In genomic region chr16:68356249-68356918, GRCh38 we compare ENCODE assay signal across 8 cellular contexts. TPM values are rescaled to one million over a fixed set of nuclear protein-coding genes. Genes with fewer than 3 reads are reported as not detected.
DNase-seq lines count a peak whose midpoint lies in the region; ATAC-seq and TF ChIP-seq lines count a peak whose summit lies in the region.

No MANE protein-coding gene starts in this region.

- no peaks in the 10 kb centered on the region for H3K9me3 ChIP-seq in prostate gland

- no peaks in the 10 kb centered on the region for H3K27me3 ChIP-seq in prostate gland (replicated peaks; ENCODE audit: insufficient read depth)

- no peak overlapping the region for H3K4me3 ChIP-seq in prostate gland

- peaks cover 10% of the 10 kb centered on the region in 2 donors for H3K36me3 ChIP-seq in prostate gland

- H3K27ac Mint-ChIP-seq in dendritic cell treated with granulocyte-macrophage colony-stimulating factor and Interleukin-4, amounts not matched to agents 40 ng/mL and 50 ng/mL, for 4 days, result no peak overlapping the region

- no peak for TF ChIP-seq POLR2A in prostate gland (IDR thresholded peaks at IDR 0.05)

- DNase-seq in GM19240 (ENCODE audit: insufficient read length, low spot score) (peak; percentile 92), prostate gland (ENCODE audit: low spot score) (no peak), occipital lobe (lab: John Stamatoyannopoulos, UW) (no peak)
- DNase-seq in stimulated activated CD8-positive, alpha-beta memory T cell treated with anti-CD3 and anti-CD28 coated beads, Interleukin-7, amount 100 ng/mL, for 48 hours (ENCODE audit: extremely low read depth in 1 of 2, low read depth in 1 of 2), result peak; percentile 54 to 72

- H3K27ac ChIP-seq in prostate gland, result no peak overlapping the region

- H3K9me3 Mint-ChIP-seq in dendritic cell treated with granulocyte-macrophage colony-stimulating factor and Interleukin-4, amounts not matched to agents 40 ng/mL and 50 ng/mL, for 4 days, result no peaks in the 10 kb centered on the region

- H3K27me3 Mint-ChIP-seq in dendritic cell treated with granulocyte-macrophage colony-stimulating factor and Interleukin-4, amounts not matched to agents 40 ng/mL and 50 ng/mL, for 4 days, result peaks cover 61% of the 10 kb centered on the region

- peaks cover under 1% of the 10 kb centered on the region for H3K4me1 ChIP-seq in prostate gland (replicated peaks)

- intact Hi-C loops in dendritic cell treated with granulocyte-macrophage colony-stimulating factor and Interleukin-4, amounts not matched to agents 40 ng/mL and 50 ng/mL, for 4 days (cut with micrococcal nuclease), result no loop called here
- intact Hi-C loops in prostate gland (cut with DNase I), result no loop called here

- no peak for TF ChIP-seq CTCF in prostate gland (IDR thresholded peaks at IDR 0.05)

- peak overlapping the region; percentile 51 for H3K4me3 Mint-ChIP-seq in dendritic cell treated with granulocyte-macrophage colony-stimulating factor and Interleukin-4, amounts not matched to agents 40 ng/mL and 50 ng/mL, for 4 days

- peaks cover 22% of the 10 kb centered on the region for H3K4me1 Mint-ChIP-seq in dendritic cell treated with granulocyte-macrophage colony-stimulating factor and Interleukin-4, amounts not matched to agents 40 ng/mL and 50 ng/mL, for 4 days (ENCODE audit: low read depth)

- ATAC-seq in HG03139 (IDR thresholded peaks at IDR 0.05; ENCODE audit: unreplicated experiment), result peak; percentile 64
- ATAC-seq in activated CD4-positive, CD25-positive, alpha-beta regulatory T cell treated with anti-CD3 and anti-CD28 coated beads, Interleukin-2, amount 50 U/mL, for 24 hours, result peak; percentile 86 to 93
- no peak for ATAC-seq in GM21526 (IDR thresholded peaks at IDR 0.05; ENCODE audit: low FRiP score, unreplicated experiment)

- H3K36me3 Mint-ChIP-seq in dendritic cell treated with granulocyte-macrophage colony-stimulating factor and Interleukin-4, amounts not matched to agents 40 ng/mL and 50 ng/mL, for 4 days (ENCODE audit: low read depth), result peaks cover 93% of the 10 kb centered on the region

- WGBS in prostate gland, result 83% methylated on average over 26 of the region's 28 CpGs

RNA-seq across cellular contexts. Expression of gene PRMT7, which starts 45.6 kb away (rescaled TPM):
- total RNA-seq in prostate gland (10 to 100 TPM; 45.2 to 77.9 TPM), occipital lobe (44.0 TPM)

RNA-seq across cellular contexts. Expression of gene SLC7A6OS, which starts 45.6 kb away (rescaled TPM):
- total RNA-seq in prostate gland (10 to 100 TPM in 1 of 2 donors, 1 to 10 TPM in 1; 10.0 to 23.6 TPM), occipital lobe (12.8 TPM)

Comparison
In these comparisons a context has a peak if more than half of its experiments do, and no peak if none do; other contexts are left out.
1. DNase-seq: peak in GM19240 (single experiment) and stimulated activated CD8-positive, alpha-beta memory T cell treated with anti-CD3 and anti-CD28 coated beads, Interleukin-7, amount 100 ng/mL, for 48 hours (2 of 2); none in prostate gland (single experiment) and occipital lobe (single experiment).